Comparison of ENCODE assay signal across 10 cellular contexts in the genomic region with DNA sequence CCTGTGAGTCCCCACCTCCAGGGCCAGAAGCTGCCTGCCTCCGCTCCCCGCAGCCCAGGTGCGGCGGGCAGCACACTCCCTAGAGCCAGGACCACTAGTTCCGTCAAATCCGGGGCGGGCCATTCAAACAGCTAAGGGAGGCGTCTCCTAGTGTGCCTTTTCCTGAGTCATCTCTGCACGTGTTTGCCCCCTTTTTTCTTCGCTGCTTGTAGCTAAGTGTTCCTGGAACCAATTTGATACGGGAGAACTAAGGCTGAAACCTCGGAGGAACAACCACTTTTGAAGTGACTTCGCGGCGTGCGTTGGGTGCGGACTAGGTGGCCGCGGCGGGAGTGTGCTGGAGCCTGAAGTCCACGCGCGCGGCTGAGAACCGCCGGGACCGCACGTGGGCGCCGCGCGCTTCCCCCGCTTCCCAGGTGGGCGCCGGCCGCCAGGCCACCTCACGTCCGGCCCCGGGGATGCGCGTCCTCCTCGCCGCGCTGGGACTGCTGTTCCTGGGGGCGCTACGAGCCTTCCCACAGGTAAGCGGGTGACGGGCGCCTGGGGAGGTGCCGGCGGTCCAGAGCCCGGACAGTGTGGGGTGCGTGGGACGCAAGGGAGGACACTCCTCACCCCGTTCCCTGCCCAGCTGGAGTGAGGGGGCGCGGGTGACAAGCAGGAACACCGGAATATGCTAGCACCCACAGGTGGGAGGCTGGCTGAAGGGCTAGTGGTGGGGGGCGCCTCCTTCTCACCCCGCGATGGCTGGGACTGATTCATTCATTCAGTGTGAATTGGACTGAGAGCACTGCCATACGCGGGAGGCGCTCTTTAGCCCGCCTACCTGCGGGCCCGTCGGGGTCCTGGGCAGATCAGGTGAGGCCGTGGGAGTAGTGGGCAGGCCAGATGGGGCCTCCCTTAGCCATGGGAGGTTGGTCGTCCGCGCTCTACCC. TPM values are rescaled to one million over a fixed set of nuclear protein-coding genes. Genes with fewer than 3 reads are reported as not detected.
DNase-seq lines count a peak whose midpoint lies in the region; ATAC-seq and TF ChIP-seq lines count a peak whose summit lies in the region.
"Had no signal": no experiment of that assay in that cellular context is flagged by ENCODE, and none has a peak within 500 bp of the region (broad histone marks: within the 10 kb centered on the region; RNA-seq: fewer than 3 reads in every experiment).

A gene (plus strand): TSS at position 163 of the 932 bp plus-strand sequence. CDS start 296 bp downstream, at position 459.

- CTCF ChIA-PET in RWPE1 (lab: Yijun Ruan, JAX), result interaction anchor here (0.6 to 0.7 kb wide), 2 partner anchors 78 to 298 kb away, joined by 3 read pairs; no protein-coding TSS in a partner anchor

- DNase-seq in GM20000 (ENCODE audit: low spot score) (peak; percentile 59), iris pigment epithelial cell (ENCODE audit: low read depth) (peak; percentile 31), ureter (ENCODE audit: low spot score) (no peak), RWPE1 (ENCODE audit: low spot score) (no peak)
- DNase-seq in activated T-cell treated with anti-CD3 and anti-CD28 coated beads, Interleukin-2, amount 50 U/mL, for 4 hours, result peak; percentile 22
- DNase-seq: hippocampal formation had no signal

- H3K79me2 ChIP-seq in ACC112 (ENCODE audit: control insufficient read depth, insufficient read depth, low read length, unreplicated experiment), result no peaks in the 10 kb centered on the region

- no peaks in the 10 kb centered on the region for H3K9me3 Mint-ChIP-seq in activated T-cell treated with anti-CD3 and anti-CD28 coated beads, Interleukin-2, amount 50 U/mL, for 4 hours

- H3K4me1 Mint-ChIP-seq in activated T-cell treated with anti-CD3 and anti-CD28 coated beads, Interleukin-2, amount 50 U/mL, for 4 hours (ENCODE audit: low read depth), result peaks cover 50% of the 10 kb centered on the region

- ATAC-seq in activated T-cell treated with anti-CD3 and anti-CD28 coated beads, Interleukin-2, amount 50 U/mL, for 4 hours, result peak; percentile 39 to 42
- no peak for ATAC-seq in GM18867 (IDR thresholded peaks at IDR 0.05; ENCODE audit: unreplicated experiment)
- ATAC-seq in HG03469 (IDR thresholded peaks at IDR 0.05; ENCODE audit: unreplicated experiment), result no peak

- peaks cover 38% of the 10 kb centered on the region for H3K27me3 Mint-ChIP-seq in activated T-cell treated with anti-CD3 and anti-CD28 coated beads, Interleukin-2, amount 50 U/mL, for 4 hours (ENCODE audit: low read depth)

- peak within 1 kb of the TSS; percentile 69 for H3K4me3 ChIP-seq in ACC112 (ENCODE audit: low read depth, low read length)
- H3K4me3 ChIP-seq: SJSA1 had no signal

- POLR2A ChIA-PET in RWPE1 (lab: Yijun Ruan, JAX; ENCODE audit: low non-redundant PET), result no interaction called here

- no peaks in the 10 kb centered on the region for H3K36me3 Mint-ChIP-seq in activated T-cell treated with anti-CD3 and anti-CD28 coated beads, Interleukin-2, amount 50 U/mL, for 4 hours (ENCODE audit: insufficient read depth)

- H3K4me1 ChIP-seq in ACC112 (ENCODE audit: control insufficient read depth, insufficient read depth, low read length, unreplicated experiment), result peaks cover 6% of the 10 kb centered on the region
- H3K4me1 ChIP-seq: SJSA1 had no signal

- no peak for TF ChIP-seq CTCF in GM20000 (IDR thresholded peaks at IDR 0.05; ENCODE audit: extremely low read depth, missing control alignments)
- TF ChIP-seq CTCF in RWPE1 (conservative IDR thresholded peaks at IDR 0.05; ENCODE audit: low read depth), result no peak

- peak within 1 kb of the TSS; percentile 74 for H2AFZ ChIP-seq in ACC112 (ENCODE audit: low read length, unreplicated experiment)

- H3K27ac ChIP-seq in ACC112 (ENCODE audit: low read depth, low read length) (no peak within 1 kb of the TSS), RWPE1 (no peak within 1 kb of the TSS)
- H3K27ac ChIP-seq: SJSA1 had no signal

- H3K36me3 ChIP-seq in ACC112 (ENCODE audit: insufficient read depth, low read length), result no peaks in the 10 kb centered on the region
- H3K36me3 ChIP-seq: SJSA1 had no signal

- peaks cover 27% of the 10 kb centered on the region for H3K27me3 ChIP-seq in ACC112 (ENCODE audit: insufficient read depth, low read length)

- peak within 1 kb of the TSS; percentile 72 for H3K4me3 Mint-ChIP-seq in activated T-cell treated with anti-CD3 and anti-CD28 coated beads, Interleukin-2, amount 50 U/mL, for 4 hours

RNA-seq across cellular contexts. Expression of the gene that starts here (rescaled TPM):
- total RNA-seq in activated T-cell treated with anti-CD3 and anti-CD28 coated beads, Interleukin-2, amount 50 U/mL, for 4 hours, result 10 to 100 TPM; 13.7 to 17.5 (median 14.9) TPM
- 0.36 TPM for total RNA-seq in ureter
- total RNA-seq: SJSA1 had no signal

Comparison
In these comparisons a context has a peak if more than half of its experiments do, and no peak if none do; other contexts are left out.
1. RNA of the gene that starts here (total RNA-seq): 13.7 to 17.5 TPM in activated T-cell treated with anti-CD3 and anti-CD28 coated beads, Interleukin-2, amount 50 U/mL, for 4 hours; 0.36 TPM in ureter (single experiment); every median in the first group is over 10 times any median in the second.
2. DNase-seq: peak in GM20000 (single experiment), activated T-cell treated with anti-CD3 and anti-CD28 coated beads, Interleukin-2, amount 50 U/mL, for 4 hours (single experiment) and iris pigment epithelial cell (single experiment); none in ureter (single experiment) and RWPE1 (single experiment).
3. ATAC-seq: peak in activated T-cell treated with anti-CD3 and anti-CD28 coated beads, Interleukin-2, amount 50 U/mL, for 4 hours (2 of 2); none in GM18867 (single experiment) and HG03469 (single experiment).